14 cellular contexts compared by ENCODE assay signal in the genomic region with DNA sequence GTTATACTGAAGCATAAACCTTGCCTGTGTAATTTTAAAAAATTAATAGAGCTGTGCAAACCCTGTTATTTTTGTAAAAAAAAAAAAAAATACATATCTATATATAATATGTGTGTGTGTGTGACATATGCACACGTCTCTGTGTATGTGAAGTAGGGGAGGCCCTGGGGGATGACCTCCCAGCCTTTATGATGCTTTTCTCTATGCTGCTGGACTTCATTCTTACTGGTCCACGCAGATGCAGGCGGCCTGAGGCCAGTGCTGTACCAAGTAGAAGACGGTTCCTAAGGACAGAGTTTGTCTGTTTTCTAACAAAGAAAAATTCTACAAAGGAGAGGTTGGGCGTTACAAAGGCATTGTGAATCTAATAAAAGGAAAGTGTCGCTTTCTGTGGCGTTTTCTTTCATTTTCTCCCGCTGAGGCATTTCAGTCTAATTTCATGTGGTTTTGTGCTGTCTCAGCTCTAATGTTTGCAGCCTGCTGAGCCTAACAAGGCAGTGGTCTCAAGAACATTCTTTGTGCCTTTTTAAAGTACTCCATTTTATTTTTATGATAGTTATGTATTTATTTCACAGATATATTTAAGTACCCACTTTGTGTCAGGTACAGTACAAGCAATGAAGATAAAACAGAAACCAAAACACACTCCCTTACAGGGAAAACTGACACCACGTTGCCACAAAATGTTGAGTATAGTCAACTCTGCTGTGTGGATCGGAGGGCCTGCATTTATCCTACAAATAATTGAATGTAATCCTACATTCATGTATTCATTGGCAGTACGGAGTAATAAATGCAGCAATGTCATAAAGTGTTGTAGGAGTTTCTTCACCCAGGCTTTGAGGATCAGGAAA.
DNase-seq lines count a peak whose midpoint lies in the region; TF ChIP-seq lines count a peak whose summit lies in the region.
"Had no signal": no experiment of that assay in that cellular context is flagged by ENCODE, and none has a peak within 500 bp of the region (broad histone marks: within the 10 kb centered on the region; RNA-seq: fewer than 3 reads in every experiment).

No MANE protein-coding gene starts in this region.

- no peak overlapping the region for H3K4me3 Mint-ChIP-seq in activated naive CD4-positive, alpha-beta T cell treated with anti-CD3 and anti-CD28 coated beads for 36 hours
- peak overlapping the region; percentile 39 for H3K4me3 Mint-ChIP-seq in T-helper 1 cell treated with Interleukin-12 subunit alpha and Interleukin-12 subunit beta and Interleukin-4 antibody, amounts not matched to agents 30 μg/mL and 1 μg/mL, for 36 hours
- H3K4me3 Mint-ChIP-seq in brain, result no peak overlapping the region
- peak overlapping the region; percentile 47 for H3K4me3 Mint-ChIP-seq in stimulated activated naive CD8-positive, alpha-beta T cell treated with anti-CD3 and anti-CD28 coated beads, Interleukin-15, Interleukin-2, amounts not matched to agents 100 ng/mL and 50 ng/mL, for 24 hours

- H3K27ac ChIP-seq in substantia nigra (ENCODE audit: low read depth, low read length, poor library complexity, severe bottlenecking), result no peak overlapping the region
- H3K27ac ChIP-seq: ascending aorta, left ventricle myocardium inferior, right atrium auricular region had no signal

- intact Hi-C loops in activated naive CD4-positive, alpha-beta T cell treated with anti-CD3 and anti-CD28 coated beads for 36 hours (cut with micrococcal nuclease), result loop anchor here (5.0 kb wide), 1 partner anchor 163 kb away; no protein-coding TSS in a partner anchor

- H3K27me3 Mint-ChIP-seq in activated naive CD4-positive, alpha-beta T cell treated with anti-CD3 and anti-CD28 coated beads for 36 hours (ENCODE audit: low read depth), result no peaks in the 10 kb centered on the region
- H3K27me3 Mint-ChIP-seq in T-helper 1 cell treated with Interleukin-12 subunit alpha and Interleukin-12 subunit beta and Interleukin-4 antibody, amounts not matched to agents 30 μg/mL and 1 μg/mL, for 36 hours (ENCODE audit: low read depth), result no peaks in the 10 kb centered on the region
- H3K27me3 Mint-ChIP-seq in brain, result peaks cover 5% of the 10 kb centered on the region
- no peaks in the 10 kb centered on the region for H3K27me3 Mint-ChIP-seq in stimulated activated naive CD8-positive, alpha-beta T cell treated with anti-CD3 and anti-CD28 coated beads, Interleukin-15, Interleukin-2, amounts not matched to agents 100 ng/mL and 50 ng/mL, for 24 hours

- TF ChIP-seq CTCF in brain (conservative IDR thresholded peaks at IDR 0.05), result no peak

- CTCF ChIA-PET in activated naive CD4-positive, alpha-beta T cell treated with anti-CD3 and anti-CD28 coated beads for 36 hours (lab: Charles Lee), result no interaction called here

- peaks cover 43% of the 10 kb centered on the region for H3K36me3 Mint-ChIP-seq in activated naive CD4-positive, alpha-beta T cell treated with anti-CD3 and anti-CD28 coated beads for 36 hours (ENCODE audit: low read depth)
- peaks cover 40% of the 10 kb centered on the region for H3K36me3 Mint-ChIP-seq in T-helper 1 cell treated with Interleukin-12 subunit alpha and Interleukin-12 subunit beta and Interleukin-4 antibody, amounts not matched to agents 30 μg/mL and 1 μg/mL, for 36 hours (ENCODE audit: low read depth)
- H3K36me3 Mint-ChIP-seq in brain, result peaks cover 76% of the 10 kb centered on the region
- peaks cover 63% of the 10 kb centered on the region for H3K36me3 Mint-ChIP-seq in stimulated activated naive CD8-positive, alpha-beta T cell treated with anti-CD3 and anti-CD28 coated beads, Interleukin-15, Interleukin-2, amounts not matched to agents 100 ng/mL and 50 ng/mL, for 24 hours (ENCODE audit: low read depth)

- no peaks in the 10 kb centered on the region for H3K9me3 Mint-ChIP-seq in activated naive CD4-positive, alpha-beta T cell treated with anti-CD3 and anti-CD28 coated beads for 36 hours
- H3K9me3 Mint-ChIP-seq in T-helper 1 cell treated with Interleukin-12 subunit alpha and Interleukin-12 subunit beta and Interleukin-4 antibody, amounts not matched to agents 30 μg/mL and 1 μg/mL, for 36 hours, result no peaks in the 10 kb centered on the region
- peaks cover 0 to 2% (median 0%) of the 10 kb centered on the region in 5 experiments for H3K9me3 Mint-ChIP-seq in brain
- no peaks in the 10 kb centered on the region for H3K9me3 Mint-ChIP-seq in stimulated activated naive CD8-positive, alpha-beta T cell treated with anti-CD3 and anti-CD28 coated beads, Interleukin-15, Interleukin-2, amounts not matched to agents 100 ng/mL and 50 ng/mL, for 24 hours

- peaks cover 1% of the 10 kb centered on the region for H3K4me1 Mint-ChIP-seq in activated naive CD4-positive, alpha-beta T cell treated with anti-CD3 and anti-CD28 coated beads for 36 hours (ENCODE audit: low read depth)
- peaks cover 10% of the 10 kb centered on the region for H3K4me1 Mint-ChIP-seq in T-helper 1 cell treated with Interleukin-12 subunit alpha and Interleukin-12 subunit beta and Interleukin-4 antibody, amounts not matched to agents 30 μg/mL and 1 μg/mL, for 36 hours (ENCODE audit: low read depth)
- peaks cover 6% of the 10 kb centered on the region for H3K4me1 Mint-ChIP-seq in brain
- H3K4me1 Mint-ChIP-seq in stimulated activated naive CD8-positive, alpha-beta T cell treated with anti-CD3 and anti-CD28 coated beads, Interleukin-15, Interleukin-2, amounts not matched to agents 100 ng/mL and 50 ng/mL, for 24 hours (ENCODE audit: low read depth), result peaks cover 8% of the 10 kb centered on the region

- DNase-seq in activated naive CD4-positive, alpha-beta T cell treated with anti-CD3 and anti-CD28 coated beads for 36 hours, result no peak
- DNase-seq in activated naive CD4-positive, alpha-beta T cell (lab: John Stamatoyannopoulos, UW), result no peak
- DNase-seq in stimulated activated CD4-positive, alpha-beta T cell treated with anti-CD3 and anti-CD28 coated beads, Interleukin-4, amount 100 ng/mL, for 24 hours, result no peak
- DNase-seq in ecto neural progenitor cell (ENCODE audit: low spot score), result no peak
- no peak for DNase-seq in substantia nigra (lab: John Stamatoyannopoulos, UW)
- DNase-seq: head of caudate nucleus, left ventricle myocardium inferior, NCI-H187, NCI-H524 had no signal

- H3K27ac Mint-ChIP-seq in activated naive CD4-positive, alpha-beta T cell treated with anti-CD3 and anti-CD28 coated beads for 36 hours, result peak overlapping the region; percentile 11
- peak overlapping the region; percentile 29 for H3K27ac Mint-ChIP-seq in T-helper 1 cell treated with Interleukin-12 subunit alpha and Interleukin-12 subunit beta and Interleukin-4 antibody, amounts not matched to agents 30 μg/mL and 1 μg/mL, for 36 hours
- peak overlapping the region in 4 of 5 experiments; percentile 66 to 92 (median 90) for H3K27ac Mint-ChIP-seq in brain
- no peak overlapping the region for H3K27ac Mint-ChIP-seq in stimulated activated naive CD8-positive, alpha-beta T cell treated with anti-CD3 and anti-CD28 coated beads, Interleukin-15, Interleukin-2, amounts not matched to agents 100 ng/mL and 50 ng/mL, for 24 hours

Comparison
In these comparisons a context has a peak if more than half of its experiments do, and no peak if none do; other contexts are left out.
1. H3K4me3 Mint-ChIP-seq: peak in T-helper 1 cell treated with Interleukin-12 subunit alpha and Interleukin-12 subunit beta and Interleukin-4 antibody, amounts not matched to agents 30 μg/mL and 1 μg/mL, for 36 hours (single experiment) and stimulated activated naive CD8-positive, alpha-beta T cell treated with anti-CD3 and anti-CD28 coated beads, Interleukin-15, Interleukin-2, amounts not matched to agents 100 ng/mL and 50 ng/mL, for 24 hours (single experiment); none in activated naive CD4-positive, alpha-beta T cell treated with anti-CD3 and anti-CD28 coated beads for 36 hours (single experiment) and brain (0 of 5).